ENCODE assay signal across 16 cellular contexts in genomic region chr7:14341200-14341599, GRCh38.
DNase-seq lines count a peak whose midpoint lies in the region; ATAC-seq and TF ChIP-seq lines count a peak whose summit lies in the region.
"Had no signal": no experiment of that assay in that cellular context is flagged by ENCODE, and none has a peak within 500 bp of the region (broad histone marks: within the 10 kb centered on the region; RNA-seq: fewer than 3 reads in every experiment).

No MANE protein-coding gene starts in this region.

- H3K4me1 ChIP-seq in heart right ventricle (peaks cover 0 to 14% (median 0%) of the 10 kb centered on the region in 9 donors), HUES64 (ENCODE audit: insufficient read depth, low read length) (peaks cover 25% of the 10 kb centered on the region), ectodermal cell (ENCODE audit: control insufficient read depth, insufficient read depth, low read length) (peaks cover 18% of the 10 kb centered on the region)

- DNase-seq in Right ventricle myocardium superior, result no peak
- no peak for DNase-seq in heart right ventricle
- DNase-seq in posterior cingulate gyrus, result no peak
- DNase-seq in stimulated activated CD4-positive, alpha-beta T cell treated with anti-CD3 and anti-CD28 coated beads, Interleukin-4, amount 100 ng/mL, for 4 hours, result no peak
- no peak for DNase-seq in T-helper 17 cell
- DNase-seq: ACHN; Calu3; CD4-positive, CD25-positive, alpha-beta regulatory T cell; H9; NCI-H187 treated with DMSO at 0.1 percent for 48 hours; NCI-H82 had no signal

- 31 to 35% methylated on average over 2 of the region's 2 CpGs for WGBS in heart right ventricle, 2 donors
- 39% methylated on average over 1 of the region's 2 CpGs for WGBS in HUES64
- 38 to 55% methylated on average over 2 of the region's 2 CpGs for WGBS in ectodermal cell, 2 experiments

- H3K27me3 Mint-ChIP-seq in T-helper 17 cell, result no peaks in the 10 kb centered on the region
- H3K27me3 Mint-ChIP-seq: CD4-positive, CD25-positive, alpha-beta regulatory T cell had no signal

- H3K27me3 ChIP-seq in heart right ventricle (no peaks in the 10 kb centered on the region), HUES64 (ENCODE audit: insufficient read depth, low read length) (no peaks in the 10 kb centered on the region), ectodermal cell (ENCODE audit: control insufficient read depth, insufficient read depth, low read length, poor library complexity, severe bottlenecking) (no peaks in the 10 kb centered on the region)

- intact Hi-C loops in Right ventricle myocardium superior (cut with DNase I), result no loop called here
- intact Hi-C loops in heart right ventricle (cut with DNase I), result no loop called here
- intact Hi-C loops in posterior cingulate gyrus (cut with DNase I), result no loop called here

- no peaks in the 10 kb centered on the region for H3K9me3 ChIP-seq in heart right ventricle
- H3K9me3 ChIP-seq in HUES64 (ENCODE audit: insufficient read depth, low read depth, low read length), result no peaks in the 10 kb centered on the region
- no peaks in the 10 kb centered on the region for H3K9me3 ChIP-seq in ectodermal cell (ENCODE audit: control insufficient read depth, low read length)
- H3K9me3 ChIP-seq in T-helper 17 cell (ENCODE audit: control insufficient read depth, low read length, poor library complexity, severe bottlenecking), result no peaks in the 10 kb centered on the region

- H3K4me3 Mint-ChIP-seq in T-helper 17 cell, result no peak overlapping the region
- H3K4me3 Mint-ChIP-seq: CD4-positive, CD25-positive, alpha-beta regulatory T cell; H9 had no signal

- no peaks in the 10 kb centered on the region for H3K4me1 Mint-ChIP-seq in T-helper 17 cell
- H3K4me1 Mint-ChIP-seq: CD4-positive, CD25-positive, alpha-beta regulatory T cell had no signal

- H3K4me3 ChIP-seq in heart right ventricle (no peak overlapping the region), HUES64 (ENCODE audit: low read length) (no peak overlapping the region), ectodermal cell (ENCODE audit: insufficient read depth, low read depth, low read length) (no peak overlapping the region)

- TF ChIP-seq CTCF in heart right ventricle (IDR thresholded peaks at IDR 0.05), result no peak

- H3K27ac Mint-ChIP-seq in T-helper 17 cell, result no peak overlapping the region
- H3K27ac Mint-ChIP-seq: CD4-positive, CD25-positive, alpha-beta regulatory T cell had no signal

- H3K9ac ChIP-seq in HUES64 (ENCODE audit: low read depth, low read length), result peak overlapping the region; percentile 17; the same call in 1 of the 2 replicates

- H3K36me3 ChIP-seq in heart right ventricle, result no peaks in the 10 kb centered on the region
- H3K36me3 ChIP-seq in HUES64 (ENCODE audit: insufficient read depth, low read length), result no peaks in the 10 kb centered on the region
- no peaks in the 10 kb centered on the region for H3K36me3 ChIP-seq in ectodermal cell (ENCODE audit: control insufficient read depth, insufficient read depth, low read length)

- no peaks in the 10 kb centered on the region for H3K36me3 Mint-ChIP-seq in T-helper 17 cell (ENCODE audit: low read depth)
- H3K36me3 Mint-ChIP-seq: CD4-positive, CD25-positive, alpha-beta regulatory T cell had no signal

- peak; percentile 12 for ATAC-seq in Right ventricle myocardium superior (ENCODE audit: poor library complexity)
- ATAC-seq in heart right ventricle, result no peak
- ATAC-seq in T-helper 17 cell, result no peak
- ATAC-seq: Panc1, Right ventricle myocardium inferior, SK-N-SH treated with all-trans-retinoic acid at 6 μM for 48 hours had no signal

- H3K27ac ChIP-seq in heart right ventricle (no peak overlapping the region), HUES64 (ENCODE audit: low read depth, low read length) (peak overlapping the region; percentile 61), ectodermal cell (ENCODE audit: insufficient read depth, low read depth, low read length, poor library complexity, severe bottlenecking) (peak overlapping the region; percentile 79)

Comparison
In these comparisons a context has a peak if more than half of its experiments do, and no peak if none do; other contexts are left out.
1. H3K27ac ChIP-seq: peak in HUES64 (single experiment) and ectodermal cell (single experiment); none in heart right ventricle (0 of 10).